Comparison of ENCODE assay signal across 1 cellular context in genomic region chr6:43911354-43911624, GRCh38.
TF ChIP-seq lines count a peak whose summit lies in the region.

No MANE protein-coding gene starts in this region.

TF ChIP-seq in H1, 55 proteins besides CTCF, POLR2A, EP300 and RAD21:
- TF ChIP-seq NANOG (IDR thresholded peaks at IDR 0.05; ENCODE audit: insufficient read depth, low read depth, low read length, poor library complexity, severe bottlenecking) (no peak), PHF8 (conservative IDR thresholded peaks at IDR 0.05; ENCODE audit: low read depth, low read length) (no peak), EGR1 (IDR thresholded peaks at IDR 0.05; ENCODE audit: borderline replicate concordance, low read depth, low read length) (no peak), JUN (IDR thresholded peaks at IDR 0.05; ENCODE audit: low read depth, low read length) (no peak), GABPA (IDR thresholded peaks at IDR 0.05; ENCODE audit: borderline replicate concordance, insufficient read depth, low read length) (no peak), SIN3A (conservative IDR thresholded peaks at IDR 0.05 in 1 of 2, IDR thresholded peaks at IDR 0.05 in 1 of 2; ENCODE audit: low read depth in 1 of 2, low read length in 2 of 2) (no peak), SUZ12 (IDR thresholded peaks at IDR 0.05; ENCODE audit: low read length) (no peak), JUND (IDR thresholded peaks at IDR 0.05; ENCODE audit: low read length) (no peak), SRF (IDR thresholded peaks at IDR 0.05; ENCODE audit: low read depth, low read length) (no peak), POU5F1 (IDR thresholded peaks at IDR 0.05; ENCODE audit: low read depth, low read length) (no peak), ATF2 (IDR thresholded peaks at IDR 0.05; ENCODE audit: low read length) (no peak), KDM1A (IDR thresholded peaks at IDR 0.05; ENCODE audit: borderline replicate concordance, low read length) (no peak), CHD1 (IDR thresholded peaks at IDR 0.05; ENCODE audit: low read depth, low read length) (no peak), ASH2L (IDR thresholded peaks at IDR 0.05; ENCODE audit: low read length) (no peak), RFX5 (IDR thresholded peaks at IDR 0.05; ENCODE audit: borderline replicate concordance, low read depth, low read length) (no peak), RBBP5 (IDR thresholded peaks at IDR 0.05; ENCODE audit: borderline replicate concordance, low read depth, low read length) (no peak), KDM4A (IDR thresholded peaks at IDR 0.05; ENCODE audit: low read depth, low read length, severe bottlenecking) (no peak), MAFK (IDR thresholded peaks at IDR 0.05; ENCODE audit: low read depth, low read length) (no peak)
- TF ChIP-seq, protein P1, sequence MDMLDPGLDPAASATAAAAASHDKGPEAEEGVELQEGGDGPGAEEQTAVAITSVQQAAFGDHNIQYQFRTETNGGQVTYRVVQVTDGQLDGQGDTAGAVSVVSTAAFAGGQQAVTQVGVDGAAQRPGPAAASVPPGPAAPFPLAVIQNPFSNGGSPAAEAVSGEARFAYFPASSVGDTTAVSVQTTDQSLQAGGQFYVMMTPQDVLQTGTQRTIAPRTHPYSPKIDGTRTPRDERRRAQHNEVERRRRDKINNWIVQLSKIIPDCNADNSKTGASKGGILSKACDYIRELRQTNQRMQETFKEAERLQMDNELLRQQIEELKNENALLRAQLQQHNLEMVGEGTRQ (IDR thresholded peaks at IDR 0.05; ENCODE audit: low read length), result no peak
